ENCODE assay signal across 25 cellular contexts in genomic region chr15:79412429-79412828, GRCh38.
"Had no signal": no experiment of that assay in that cellular context is flagged by ENCODE, and none has a peak within 500 bp of the region (broad histone marks: within the 10 kb centered on the region; RNA-seq: fewer than 3 reads in every experiment).

No MANE protein-coding gene starts in this region.

- H3K4me3 ChIP-seq: heart left ventricle, left ventricle myocardium inferior, lung, mucosa of descending colon, neural progenitor cell, ovary, skin epidermis, stomach, testis, thyroid gland, transverse colon, uterus had no signal

- DNase-seq: heart left ventricle; hypothalamus; immature natural killer cell; left ventricle myocardium inferior; midbrain; mucosa of descending colon; naive thymus-derived CD8-positive, alpha-beta T cell; ovary; retina; stimulated activated CD4-positive, alpha-beta T cell treated with anti-CD3 and anti-CD28 coated beads, Interleukin-12 subunit alpha, Interleukin-12 subunit beta, amount 100 ng/mL, for 4 hours; stimulated activated CD4-positive, alpha-beta T cell treated with anti-CD3 and anti-CD28 coated beads, Interleukin-15, amount 100 ng/mL, for 24 hours; stimulated activated CD4-positive, alpha-beta T cell treated with anti-CD3 and anti-CD28 coated beads, Interleukin-2, amount 100 ng/mL, for 24 hours; stimulated activated CD4-positive, alpha-beta T cell treated with anti-CD3 and anti-CD28 coated beads, Interleukin-4, amount 100 ng/mL, for 1 hour; stimulated activated naive B cell treated with anti-CD40 and anti-IgM and Interleukin-4, amounts not matched to agents 10 μg/mL and 1 μg/mL and 100 μg/mL, for 72 hours; stimulated activated naive CD8-positive, alpha-beta T cell treated with anti-CD3 and anti-CD28 coated beads, Interleukin-15, Interleukin-2, amounts not matched to agents 100 U/mL and 50 U/mL, for 24 hours; stomach; testis; transverse colon; uterus had no signal

- H3K36me3 ChIP-seq: heart left ventricle, left ventricle myocardium inferior, neural progenitor cell, ovary, thyroid gland, transverse colon, uterus had no signal

- H3K27ac ChIP-seq: heart left ventricle, left ventricle myocardium inferior, neural progenitor cell, ovary, skin epidermis, stomach, testis, thyroid gland, transverse colon, uterus had no signal

- H3K9ac ChIP-seq: neural progenitor cell had no signal

- FAIRE-seq: islet of Langerhans had no signal

- H3K9me3 ChIP-seq: heart left ventricle, left ventricle myocardium inferior, mucosa of descending colon, ovary, stomach, testis, thyroid gland, transverse colon, uterus had no signal

- H3K4me2 ChIP-seq: neural progenitor cell had no signal

- H3K27me3 ChIP-seq: neural progenitor cell, ovary, stomach, testis, thyroid gland, transverse colon, uterus had no signal

- ATAC-seq: heart left ventricle; mucosa of descending colon; naive thymus-derived CD8-positive, alpha-beta T cell; sciatic nerve; stimulated activated naive B cell treated with anti-CD40 and anti-IgM and Interleukin-4, amounts not matched to agents 10 μg/mL and 1 μg/mL and 100 μg/mL, for 72 hours; stimulated activated naive CD8-positive, alpha-beta T cell treated with anti-CD3 and anti-CD28 coated beads, Interleukin-15, Interleukin-2, amounts not matched to agents 100 U/mL and 50 U/mL, for 24 hours had no signal

- H2AFZ ChIP-seq: neural progenitor cell had no signal

- H3K4me1 ChIP-seq: heart left ventricle, left ventricle myocardium inferior, stomach, testis, transverse colon, uterus had no signal
